1 cellular context compared by ENCODE assay signal in genomic region chr14:61631044-61631692, GRCh38.
TF ChIP-seq lines count a peak whose summit lies in the region.

No MANE protein-coding gene starts in this region.

TF ChIP-seq in HEK293, 187 proteins besides CTCF, POLR2A, EP300 and RAD21 (continued from another document):
- TF ChIP-seq ZBTB11 (tag by site-specific recombination; conservative IDR thresholded peaks at IDR 0.05; ENCODE audit: low read depth) = no peak
- TF ChIP-seq ZNF433 (tag by site-specific recombination; IDR thresholded peaks at IDR 0.05; ENCODE audit: low read depth) = no peak
- TF ChIP-seq ZNF146 (tag by site-specific recombination; IDR thresholded peaks at IDR 0.05) = no peak
- no peak for TF ChIP-seq REST (tag by site-specific recombination; IDR thresholded peaks at IDR 0.05)
- 0 out of 2 replicates have a peak, but pooled peaks have one; percentile 26 for TF ChIP-seq TCF7L2 (IDR thresholded peaks at IDR 0.05; ENCODE audit: borderline replicate concordance, low read depth, low read length)
- TF ChIP-seq ZNF423 (tag by site-specific recombination; IDR thresholded peaks at IDR 0.05) = no peak
- no peak for TF ChIP-seq HOXA7 (CRISPR knock-in tag; IDR thresholded peaks at IDR 0.05; ENCODE audit: borderline replicate concordance)
- TF ChIP-seq ZNF777 (tag by site-specific recombination; IDR thresholded peaks at IDR 0.05; ENCODE audit: borderline replicate concordance) = no peak
- TF ChIP-seq ZNF843 (tag by site-specific recombination; IDR thresholded peaks at IDR 0.05) = peak; percentile 54; the same call in 1 of the 2 replicates
- peak; percentile 33; the same call in 1 of the 2 replicates for TF ChIP-seq OSR2 (tag by site-specific recombination; IDR thresholded peaks at IDR 0.05)
- peak; percentile 85 for TF ChIP-seq ZBTB44 (tag by site-specific recombination; IDR thresholded peaks at IDR 0.05)
- TF ChIP-seq PRDM6 (tag by site-specific recombination; IDR thresholded peaks at IDR 0.05) = peak; percentile 97
- TF ChIP-seq ZNF416 (tag by site-specific recombination; IDR thresholded peaks at IDR 0.05) = no peak
- TF ChIP-seq ZBTB8A (tag by site-specific recombination; IDR thresholded peaks at IDR 0.05) = 0 out of 2 replicates have a peak, but pooled peaks have one; percentile 25
- TF ChIP-seq ZNF2 (tag by site-specific recombination; IDR thresholded peaks at IDR 0.05) = no peak
- peak; percentile 36; the same call in 1 of the 2 replicates for TF ChIP-seq TSHZ1 (tag by site-specific recombination; IDR thresholded peaks at IDR 0.05; ENCODE audit: borderline replicate concordance)
- TF ChIP-seq ZNF354C (tag by site-specific recombination; IDR thresholded peaks at IDR 0.05; ENCODE audit: borderline replicate concordance, low read depth) = no peak
- no peak for TF ChIP-seq ZNF645 (tag by site-specific recombination; IDR thresholded peaks at IDR 0.05)
- 0 out of 2 replicates have a peak, but pooled peaks have one; percentile 31 for TF ChIP-seq WT1 (tag by site-specific recombination; IDR thresholded peaks at IDR 0.05)
- TF ChIP-seq ZNF701 (tag by site-specific recombination; IDR thresholded peaks at IDR 0.05) = no peak
- TF ChIP-seq FEZF1 (tag by site-specific recombination; IDR thresholded peaks at IDR 0.05) = peak; percentile 88
- no peak for TF ChIP-seq ZEB2 (tag by site-specific recombination; IDR thresholded peaks at IDR 0.05)
- no peak for TF ChIP-seq IKZF3 (tag by site-specific recombination; IDR thresholded peaks at IDR 0.05)
- TF ChIP-seq ZNF280C (tag by site-specific recombination; IDR thresholded peaks at IDR 0.05) = no peak
TF ChIP-seq in HEK293: peak in this region for 13.
